8 cellular contexts compared by ENCODE assay signal in the genomic region with DNA sequence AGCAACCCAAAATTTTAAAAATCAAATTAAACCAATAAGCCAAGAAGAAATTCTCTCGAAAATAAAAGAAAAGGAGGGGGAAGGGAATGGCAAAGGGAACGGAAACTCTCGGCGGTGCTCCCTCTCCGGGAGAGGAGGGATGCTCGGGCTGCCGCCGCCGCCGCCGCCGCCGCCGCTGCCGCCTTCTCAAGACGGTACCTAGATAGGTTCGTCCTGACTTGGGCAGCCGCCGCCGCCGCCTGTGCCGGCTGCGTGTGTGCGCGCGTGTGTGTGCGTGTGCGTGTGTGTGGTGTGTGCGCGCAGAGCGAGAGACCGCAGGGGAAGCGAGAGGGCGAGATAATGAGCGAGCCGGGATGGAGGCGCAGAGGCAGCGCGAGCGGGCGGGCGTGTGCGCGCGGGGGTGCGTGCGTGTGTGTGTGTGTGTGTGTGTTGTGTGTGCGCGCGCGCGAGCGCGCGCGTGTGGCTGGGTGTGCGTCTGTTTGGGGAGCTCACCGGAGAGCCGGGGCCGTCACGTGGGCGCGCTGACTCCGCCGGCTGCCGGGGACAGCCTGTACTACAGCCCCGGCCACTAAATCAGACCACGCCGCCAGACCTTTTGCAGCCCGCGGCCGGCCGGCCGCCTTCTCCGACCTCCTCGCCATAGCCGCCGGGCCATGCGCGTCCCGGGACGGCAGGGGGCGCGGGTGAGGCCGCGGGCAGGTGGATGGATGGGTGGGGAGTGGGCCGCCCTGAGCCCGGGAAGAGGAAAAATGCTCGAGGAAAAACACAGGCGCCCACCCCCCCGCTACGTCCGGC.
DNase-seq lines count a peak whose midpoint lies in the region; ATAC-seq lines count a peak whose summit lies in the region.

No MANE protein-coding gene starts in this region.

- H4K91ac ChIP-seq in mesenchymal stem cell (ENCODE audit: low read length), result peak overlapping the region; percentile 72

- DNase-seq in AG20443 (ENCODE audit: low spot score) (peak; percentile 90), NCI-H526 treated with DMSO at 0.1 percent for 48 hours (lab: John Stamatoyannopoulos, UW) (peak; percentile 50), mesenchymal stem cell (peak; percentile 86)
- DNase-seq in activated CD8-positive, alpha-beta memory T cell treated with anti-CD3 and anti-CD28 coated beads for 24 hours, result peak; percentile 75
- DNase-seq in stimulated activated CD8-positive, alpha-beta memory T cell treated with anti-CD3 and anti-CD28 coated beads, Interleukin-12 subunit alpha, Interleukin-12 subunit beta, amount 100 ng/mL, for 4 hours (ENCODE audit: low read depth), result peak; percentile 18

- H3K4me3 ChIP-seq in endocrine pancreas (ENCODE audit: control insufficient read depth, insufficient read depth, low read length) (peak overlapping the region; percentile 81), mesenchymal stem cell (ENCODE audit: insufficient read depth in 1 of 2, low read depth in 1 of 2, low read length in 2 of 2) (peak overlapping the region; percentile 79 to 88)

- H2AK5ac ChIP-seq in mesenchymal stem cell (ENCODE audit: low read length, severe bottlenecking), result no peak overlapping the region

- peak overlapping the region; percentile 61 for H4K8ac ChIP-seq in mesenchymal stem cell (ENCODE audit: low read length)

- H3K4me1 ChIP-seq in endocrine pancreas (ENCODE audit: control insufficient read depth, insufficient read depth, low read length), result no peaks in the 10 kb centered on the region
- peaks cover 26% of the 10 kb centered on the region for H3K4me1 ChIP-seq in mesenchymal stem cell (ENCODE audit: control insufficient read depth, insufficient read depth, low read depth, low read length)

- peak overlapping the region; percentile 99 for H3K4me2 ChIP-seq in mesenchymal stem cell (ENCODE audit: low read length, poor library complexity, severe bottlenecking)

- H3K23ac ChIP-seq in mesenchymal stem cell (ENCODE audit: low read length in 2 of 2), result no peak overlapping the region

- no peak overlapping the region for H2BK12ac ChIP-seq in mesenchymal stem cell (ENCODE audit: low read length in 2 of 2)

- H3K9me3 ChIP-seq in endocrine pancreas (ENCODE audit: control insufficient read depth, low read length), result no peaks in the 10 kb centered on the region
- H3K9me3 ChIP-seq in mesenchymal stem cell (ENCODE audit: control insufficient read depth, low read length), result no peaks in the 10 kb centered on the region

- H2BK120ac ChIP-seq in mesenchymal stem cell (ENCODE audit: low read depth, low read length), result no peak overlapping the region

- no peaks in the 10 kb centered on the region for H3K27me3 ChIP-seq in endocrine pancreas (ENCODE audit: control insufficient read depth, insufficient read depth, low read length)
- peaks cover 0 to 19% of the 10 kb centered on the region in 2 experiments for H3K27me3 ChIP-seq in mesenchymal stem cell (ENCODE audit: control insufficient read depth in 1 of 2, insufficient read depth in 1 of 2, low read length in 2 of 2)

- H2AFZ ChIP-seq in mesenchymal stem cell (ENCODE audit: low read depth, low read length), result peak overlapping the region; percentile 83

- under 1% methylated on average over 27 of the region's 93 CpGs for WGBS in mesenchymal stem cell

- H3K18ac ChIP-seq in mesenchymal stem cell (ENCODE audit: low read depth in 1 of 2, low read length in 2 of 2), result peak overlapping the region; percentile 29 to 95

- H3K9ac ChIP-seq in endocrine pancreas (ENCODE audit: control insufficient read depth, insufficient read depth, low read length) (peak overlapping the region; percentile 35), mesenchymal stem cell (ENCODE audit: low read length) (peak overlapping the region; percentile 83)

- H3K36me3 ChIP-seq in endocrine pancreas (ENCODE audit: control insufficient read depth, insufficient read depth, low read length) (no peaks in the 10 kb centered on the region), mesenchymal stem cell (ENCODE audit: control insufficient read depth in 1 of 2, insufficient read depth in 2 of 2, low read depth in 1 of 2, low read length in 2 of 2) (no peaks in the 10 kb centered on the region)

- H3K27ac ChIP-seq in mesenchymal stem cell (ENCODE audit: low read length, poor library complexity, severe bottlenecking), result no peak overlapping the region

- H2BK15ac ChIP-seq in mesenchymal stem cell (ENCODE audit: low read depth, poor library complexity, severe bottlenecking), result no peak overlapping the region

- no peak overlapping the region for H3K4ac ChIP-seq in mesenchymal stem cell (ENCODE audit: low read depth in 1 of 2, low read length in 2 of 2)

- peaks cover 1% of the 10 kb centered on the region for H3K79me1 ChIP-seq in mesenchymal stem cell (replicated peaks; ENCODE audit: low read length, poor library complexity, severe bottlenecking)

- peak; percentile 67 for ATAC-seq in GM19035 (IDR thresholded peaks at IDR 0.05; ENCODE audit: unreplicated experiment)
- ATAC-seq in HG03432 (IDR thresholded peaks at IDR 0.05; ENCODE audit: unreplicated experiment), result peak; percentile 67

- H3K14ac ChIP-seq in mesenchymal stem cell (ENCODE audit: low read length in 2 of 2), result peak overlapping the region in 1 of 2 experiments; percentile 77

- H2BK5ac ChIP-seq in mesenchymal stem cell (ENCODE audit: low read depth, low read length, poor library complexity, severe bottlenecking), result no peak overlapping the region

Comparison
In these comparisons a context has a peak if more than half of its experiments do, and no peak if none do; other contexts are left out.
1. DNase-seq: peak in every context shown above with its lines; median percentile 90 in AG20443; 86 in mesenchymal stem cell; 75 in activated CD8-positive, alpha-beta memory T cell treated with anti-CD3 and anti-CD28 coated beads for 24 hours; 50 in NCI-H526 treated with DMSO at 0.1 percent for 48 hours; 18 in stimulated activated CD8-positive, alpha-beta memory T cell treated with anti-CD3 and anti-CD28 coated beads, Interleukin-12 subunit alpha, Interleukin-12 subunit beta, amount 100 ng/mL, for 4 hours.